16 cellular contexts compared by ENCODE assay signal in genomic region chrX:19715711-19716638, GRCh38.
A peak's percentile ranks its signal among the peaks of the same experiment; 100 is the strongest.
DNase-seq lines count a peak whose midpoint lies in the region; ATAC-seq and TF ChIP-seq lines count a peak whose summit lies in the region.
"Had no signal": no experiment of that assay in that cellular context is flagged by ENCODE, and none has a peak within 500 bp of the region (broad histone marks: within the 10 kb centered on the region; RNA-seq: fewer than 3 reads in every experiment).

No MANE protein-coding gene starts in this region.

- peaks cover 26% of the 10 kb centered on the region for H3K4me1 Mint-ChIP-seq in activated CD4-positive, alpha-beta T cell treated with anti-CD3 and anti-CD28 coated beads, Interleukin-2, amount 10 ng/mL, durations not matched to agents 7 days and 5 days
- peaks cover 27% of the 10 kb centered on the region for H3K4me1 Mint-ChIP-seq in activated T-helper 2 cell treated with anti-CD3 and anti-CD28 coated beads, Interferon-gamma antibody, Interleukin-2, Interleukin-4, amounts not matched to agents 10 μg/mL and 5 μg/mL and 100 μg/mL, durations not matched to agents 14 hours and 24 hours and 36 hours (ENCODE audit: low read depth)

- H3K4me1 ChIP-seq in colonic mucosa, result no peaks in the 10 kb centered on the region
- H3K4me1 ChIP-seq: ascending aorta, parathyroid adenoma, transverse colon had no signal

- peak; percentile 14 for ATAC-seq in omental fat pad (ENCODE audit: low FRiP score)
- ATAC-seq: HCT116 had no signal

- no peaks in the 10 kb centered on the region for H3K27me3 ChIP-seq in colonic mucosa
- H3K27me3 ChIP-seq: ascending aorta, transverse colon had no signal

- H3K27ac ChIP-seq in colonic mucosa, result no peak overlapping the region
- H3K27ac ChIP-seq: ascending aorta, HL-60, parathyroid adenoma, transverse colon had no signal

- no peak overlapping the region for H3K27ac Mint-ChIP-seq in activated CD4-positive, alpha-beta T cell treated with anti-CD3 and anti-CD28 coated beads, Interleukin-2, amount 10 ng/mL, durations not matched to agents 7 days and 5 days
- H3K27ac Mint-ChIP-seq in activated T-helper 2 cell treated with anti-CD3 and anti-CD28 coated beads, Interferon-gamma antibody, Interleukin-2, Interleukin-4, amounts not matched to agents 10 μg/mL and 5 μg/mL and 100 μg/mL, durations not matched to agents 14 hours and 24 hours and 36 hours, result peak overlapping the region; percentile 76

- H3K4me3 Mint-ChIP-seq in activated CD4-positive, alpha-beta T cell treated with anti-CD3 and anti-CD28 coated beads, Interleukin-2, amount 10 ng/mL, durations not matched to agents 7 days and 5 days, result no peak overlapping the region
- no peak overlapping the region for H3K4me3 Mint-ChIP-seq in activated T-helper 2 cell treated with anti-CD3 and anti-CD28 coated beads, Interferon-gamma antibody, Interleukin-2, Interleukin-4, amounts not matched to agents 10 μg/mL and 5 μg/mL and 100 μg/mL, durations not matched to agents 14 hours and 24 hours and 36 hours (ENCODE audit: low read depth)

- no peaks in the 10 kb centered on the region for H3K36me3 ChIP-seq in colonic mucosa
- H3K36me3 ChIP-seq: ascending aorta, transverse colon had no signal

- DNase-seq in activated CD4-positive, alpha-beta T cell treated with anti-CD3 and anti-CD28 coated beads, Interleukin-2, amount 10 ng/mL, durations not matched to agents 7 days and 5 days, result peak; percentile 6
- no peak for DNase-seq in activated CD4-positive, alpha-beta T cell treated with anti-CD3 and anti-CD28 coated beads, Interleukin-2, amount 50 U/mL, for 4 hours
- DNase-seq in NCI-H1092 (lab: John Stamatoyannopoulos, UW) (peak; percentile 25), omental fat pad (ENCODE audit: low spot score) (no peak), GM03348 (ENCODE audit: low spot score) (no peak), colonic mucosa (no peak), cerebellum (ENCODE audit: low spot score) (no peak)
- DNase-seq in activated T-helper 2 cell treated with anti-CD3 and anti-CD28 coated beads, Interferon-gamma antibody, Interleukin-2, Interleukin-4, amounts not matched to agents 10 μg/mL and 5 μg/mL and 100 μg/mL, durations not matched to agents 14 hours and 24 hours and 36 hours (ENCODE audit: low spot score), result no peak
- DNase-seq: effector CD8-positive, alpha-beta T cell; mesendoderm; NCI-H526; transverse colon had no signal

- POLR2A ChIA-PET in activated CD4-positive, alpha-beta T cell treated with anti-CD3 and anti-CD28 coated beads, Interleukin-2, amount 10 ng/mL, durations not matched to agents 7 days and 5 days (lab: Charles Lee), result interaction anchor here (0.6 kb wide), 1 partner anchor 20 kb away, joined by 4 read pairs; no protein-coding TSS in a partner anchor

- intact Hi-C loops in activated T-helper 2 cell treated with anti-CD3 and anti-CD28 coated beads, Interferon-gamma antibody, Interleukin-2, Interleukin-4, amounts not matched to agents 10 μg/mL and 5 μg/mL and 100 μg/mL, durations not matched to agents 14 hours and 24 hours and 36 hours (cut with micrococcal nuclease), result no loop called here
- intact Hi-C loops in colonic mucosa (cut with DNase I), result no loop called here

- TF ChIP-seq CTCF in omental fat pad (IDR thresholded peaks at IDR 0.05) (no peak), colonic mucosa (IDR thresholded peaks at IDR 0.05) (no peak)

- no peaks in the 10 kb centered on the region for H3K9me3 Mint-ChIP-seq in activated CD4-positive, alpha-beta T cell treated with anti-CD3 and anti-CD28 coated beads, Interleukin-2, amount 10 ng/mL, durations not matched to agents 7 days and 5 days
- H3K9me3 Mint-ChIP-seq in activated T-helper 2 cell treated with anti-CD3 and anti-CD28 coated beads, Interferon-gamma antibody, Interleukin-2, Interleukin-4, amounts not matched to agents 10 μg/mL and 5 μg/mL and 100 μg/mL, durations not matched to agents 14 hours and 24 hours and 36 hours, result no peaks in the 10 kb centered on the region

- CTCF ChIA-PET in activated CD4-positive, alpha-beta T cell treated with anti-CD3 and anti-CD28 coated beads, Interleukin-2, amount 10 ng/mL, durations not matched to agents 7 days and 5 days (lab: Charles Lee), result no interaction called here

- H3K4me3 ChIP-seq in colonic mucosa, result no peak overlapping the region
- H3K4me3 ChIP-seq: ascending aorta, transverse colon had no signal

- H3K36me3 Mint-ChIP-seq in activated CD4-positive, alpha-beta T cell treated with anti-CD3 and anti-CD28 coated beads, Interleukin-2, amount 10 ng/mL, durations not matched to agents 7 days and 5 days (ENCODE audit: low read depth), result peaks cover 14% of the 10 kb centered on the region
- peaks cover 17% of the 10 kb centered on the region for H3K36me3 Mint-ChIP-seq in activated T-helper 2 cell treated with anti-CD3 and anti-CD28 coated beads, Interferon-gamma antibody, Interleukin-2, Interleukin-4, amounts not matched to agents 10 μg/mL and 5 μg/mL and 100 μg/mL, durations not matched to agents 14 hours and 24 hours and 36 hours (ENCODE audit: low read depth)

- no peaks in the 10 kb centered on the region for H3K27me3 Mint-ChIP-seq in activated CD4-positive, alpha-beta T cell treated with anti-CD3 and anti-CD28 coated beads, Interleukin-2, amount 10 ng/mL, durations not matched to agents 7 days and 5 days
- no peaks in the 10 kb centered on the region for H3K27me3 Mint-ChIP-seq in activated T-helper 2 cell treated with anti-CD3 and anti-CD28 coated beads, Interferon-gamma antibody, Interleukin-2, Interleukin-4, amounts not matched to agents 10 μg/mL and 5 μg/mL and 100 μg/mL, durations not matched to agents 14 hours and 24 hours and 36 hours (ENCODE audit: low read depth)

- no peak overlapping the region for H3K9ac ChIP-seq in colonic mucosa (ENCODE audit: low read depth in 2 of 2, low read length in 2 of 2)
- H3K9ac ChIP-seq: parathyroid adenoma had no signal

- no peaks in the 10 kb centered on the region for H3K9me3 ChIP-seq in colonic mucosa
- H3K9me3 ChIP-seq: ascending aorta, transverse colon had no signal

Comparison
In these comparisons a context has a peak if more than half of its experiments do, and no peak if none do; other contexts are left out.
1. DNase-seq: peak in activated CD4-positive, alpha-beta T cell treated with anti-CD3 and anti-CD28 coated beads, Interleukin-2, amount 10 ng/mL, durations not matched to agents 7 days and 5 days (single experiment) and NCI-H1092 (single experiment); none in activated CD4-positive, alpha-beta T cell treated with anti-CD3 and anti-CD28 coated beads, Interleukin-2, amount 50 U/mL, for 4 hours (0 of 2), activated T-helper 2 cell treated with anti-CD3 and anti-CD28 coated beads, Interferon-gamma antibody, Interleukin-2, Interleukin-4, amounts not matched to agents 10 μg/mL and 5 μg/mL and 100 μg/mL, durations not matched to agents 14 hours and 24 hours and 36 hours (single experiment), omental fat pad (single experiment), GM03348 (single experiment), colonic mucosa (single experiment) and cerebellum (single experiment).